ENCODE assay signal across 8 cellular contexts in the genomic region with DNA sequence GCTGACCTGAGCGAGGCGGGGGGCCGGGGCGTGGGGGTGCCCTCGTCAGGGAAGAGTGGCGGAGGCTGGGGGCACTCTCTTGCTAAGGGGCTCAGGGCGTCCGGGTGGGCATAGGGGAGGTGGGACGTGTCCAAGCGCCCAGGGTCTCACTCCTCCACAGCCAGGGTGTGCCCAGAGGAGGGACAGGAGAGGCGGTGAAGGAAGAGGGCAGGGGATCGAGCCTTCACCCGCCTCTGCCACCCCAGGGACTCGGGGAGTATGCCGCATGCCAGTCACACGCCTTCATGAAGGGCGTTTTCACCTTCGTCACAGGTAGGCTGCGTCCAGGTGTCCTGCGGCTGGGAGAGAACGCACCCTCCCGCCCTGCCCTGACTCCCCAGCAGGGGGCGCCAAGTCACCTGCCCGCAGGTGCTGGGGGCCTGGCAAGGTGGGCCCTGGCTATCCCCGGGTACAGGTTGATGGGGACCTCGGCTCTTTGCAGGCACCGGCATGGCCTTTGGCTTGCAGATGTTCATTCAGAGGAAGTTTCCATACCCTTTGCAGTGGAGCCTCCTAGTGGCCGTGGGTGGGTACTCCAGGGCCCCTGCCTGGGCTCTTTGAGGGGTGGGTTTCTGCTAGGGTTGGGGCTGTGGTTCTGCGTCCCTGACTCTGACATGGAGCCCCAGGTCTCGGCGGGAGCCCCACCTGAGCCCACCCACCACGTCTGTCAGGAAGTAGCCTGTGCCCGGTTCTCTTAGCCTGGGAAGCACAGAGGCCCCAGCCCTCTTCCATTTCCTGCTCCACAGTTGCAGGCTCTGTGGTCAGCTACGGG. TPM values are rescaled to one million over a fixed set of nuclear protein-coding genes. Genes with fewer than 3 reads are reported as not detected.
DNase-seq lines count a peak whose midpoint lies in the region; ATAC-seq, FAIRE-seq and TF ChIP-seq lines count a peak whose summit lies in the region.

No MANE protein-coding gene starts in this region.

- TF ChIP-seq POLR2A in HepG2 (IDR thresholded peaks at IDR 0.05; ENCODE audit: insufficient read depth in 1 of 2, low read depth in 2 of 2, low read length in 2 of 2), result no peak

- peak overlapping the region; percentile 96 for H3K4me2 ChIP-seq in HepG2 (ENCODE audit: low read depth, low read length)

- WGBS in HepG2 (ENCODE audit: low lambda C conversion rate), result 3% methylated on average over 13 of the region's 34 CpGs

- H3K4me1 ChIP-seq in HepG2 (ENCODE audit: insufficient read depth, low read length), result peaks cover 82% of the 10 kb centered on the region

- H3K9ac ChIP-seq in HepG2 (ENCODE audit: insufficient read depth, low read depth, low read length), result peak overlapping the region; percentile 91

- H3K4me3 ChIP-seq in WERI-Rb-1 (ENCODE audit: low read depth, low read length) (peak overlapping the region; percentile 82), bronchial epithelial cell (ENCODE audit: low read depth, low read length) (peak overlapping the region; percentile 89), HepG2 (replicated peaks in 1 of 3; ENCODE audit: insufficient read depth in 1 of 3, low read depth in 2 of 3, low read length in 3 of 3) (peak overlapping the region; percentile 78 to 98 (median 82))

- no peak for DNase-seq in AG09319 (ENCODE audit: extremely low read depth, low read depth)
- peak; percentile 53 for DNase-seq in MV-4-11 (lab: John Stamatoyannopoulos, UW)
- peak; percentile 75 for DNase-seq in WERI-Rb-1
- peak; percentile 75 for DNase-seq in bronchial epithelial cell (ENCODE audit: low read depth)
- DNase-seq in HepG2 (ENCODE audit: low spot score), result peak; percentile 47
- DNase-seq in stimulated activated CD4-positive, alpha-beta T cell treated with anti-CD3 and anti-CD28 coated beads, TNF-alpha, amount 100 ng/mL, for 1 hour (ENCODE audit: low read depth in 3 of 3, low spot score in 1 of 3), result peak in 2 of 3 donors; percentile 33 to 52

- peaks cover 8% of the 10 kb centered on the region for H3K36me3 ChIP-seq in WERI-Rb-1
- H3K36me3 ChIP-seq in bronchial epithelial cell (ENCODE audit: control insufficient read depth, insufficient read depth, low read length), result peaks cover 13% of the 10 kb centered on the region
- H3K36me3 ChIP-seq in HepG2 (replicated peaks in 1 of 2; ENCODE audit: control insufficient read depth in 1 of 2, insufficient read depth in 2 of 2, low read length in 2 of 2), result 0 out of 5 replicates have a peak, but pooled peaks cover 0 to 12% of the 10 kb centered on the region in 2 experiments

- H3K9me3 ChIP-seq in WERI-Rb-1 (ENCODE audit: severe bottlenecking) (no peaks in the 10 kb centered on the region), HepG2 (ENCODE audit: low read length) (no peaks in the 10 kb centered on the region)

- FAIRE-seq in bronchial epithelial cell (lab: Jason Lieb, UNC), result no peak
- FAIRE-seq in HepG2 (lab: Jason Lieb, UNC), result no peak

- no peaks in the 10 kb centered on the region for H3K27me3 ChIP-seq in WERI-Rb-1 (ENCODE audit: insufficient read depth, low read depth, severe bottlenecking)
- H3K27me3 ChIP-seq in bronchial epithelial cell (ENCODE audit: control insufficient read depth, insufficient read depth, low read length), result no peaks in the 10 kb centered on the region
- H3K27me3 ChIP-seq in HepG2 (ENCODE audit: control insufficient read depth in 1 of 2, insufficient read depth in 2 of 2, low read length in 2 of 2), result no peaks in the 10 kb centered on the region; a peak in 1 of 5 replicates

- POLR2A ChIA-PET in HepG2 (lab: Yijun Ruan, JAX), result interaction anchor here (0.7 to 2.3 kb wide), 3 partner anchors 9 to 50 kb away, joined by 3 to 12 read pairs (median 5); partner anchors contain the start of genes AJM1 and RABL6

- H3K27ac ChIP-seq in WERI-Rb-1 (peak overlapping the region; percentile 85), HepG2 (ENCODE audit: extremely low read length, insufficient read depth, low read length) (peak overlapping the region; percentile 75)

- intact Hi-C loops in HepG2 (cut with micrococcal nuclease; ENCODE audit: unreplicated experiment), result no loop called here

- no peaks in the 10 kb centered on the region for H4K20me1 ChIP-seq in HepG2 (ENCODE audit: insufficient read depth, low read length)

- in situ Hi-C loops in HepG2 (cut with HindIII; ENCODE audit: extremely low pct_ligation_motif_present, low pct_unique_long_range_greater_than_20kb), result no loop called here

- BruUV-seq in HepG2 (replicated peaks; lab: Mats Ljungman, UMichigan), result TSS peak; percentile 40

- CTCF ChIA-PET in HepG2 (lab: Yijun Ruan, JAX; ENCODE audit: low intra/inter-chr PET ratio, low total read pairs), result interaction anchor here (0.6 to 1.1 kb wide), 2 partner anchors 16 to 49 kb away, joined by 3 to 4 read pairs; partner anchors contain the start of gene RABL6

- H2AFZ ChIP-seq in HepG2 (ENCODE audit: low read length), result no peak overlapping the region

- TF ChIP-seq EP300 in HepG2 (IDR thresholded peaks at IDR 0.05; ENCODE audit: low read depth in 2 of 2, low read length in 2 of 2) (no peak), HepG2 (CRISPR knock-in tag; IDR thresholded peaks at IDR 0.05; ENCODE audit: borderline replicate concordance) (no peak)

- H3K79me2 ChIP-seq in HepG2 (ENCODE audit: insufficient read depth, low read length), result peaks cover 28% of the 10 kb centered on the region

- TF ChIP-seq RAD21 in HepG2 (CRISPR knock-in tag; IDR thresholded peaks at IDR 0.05), result peak; percentile 55

- peak; percentile 84 for TF ChIP-seq CTCF in AG09319 (IDR thresholded peaks at IDR 0.05; ENCODE audit: low read depth, low read length)
- TF ChIP-seq CTCF in WERI-Rb-1 (IDR thresholded peaks at IDR 0.05; ENCODE audit: low read depth, low read length), result peak; percentile 89
- peak; percentile 99 for TF ChIP-seq CTCF in bronchial epithelial cell (IDR thresholded peaks at IDR 0.05; ENCODE audit: insufficient read depth, low read length, severe bottlenecking)
- peak; percentile 95 for TF ChIP-seq CTCF in HepG2 (CRISPR knock-in tag; IDR thresholded peaks at IDR 0.05)

- ATAC-seq in GM18909 (IDR thresholded peaks at IDR 0.05; ENCODE audit: poor library complexity, unreplicated experiment) (peak; percentile 11), HepG2 (peak; percentile 23), HG03457 (IDR thresholded peaks at IDR 0.05; ENCODE audit: unreplicated experiment) (no peak)

RNA-seq across cellular contexts. Expression of gene TMEM141, which starts 0.5 kb away (rescaled TPM):
- total RNA-seq in bronchial epithelial cell (220 and 228 TPM in 2 replicates), HepG2 (2016; rRNA removed; fragmentation: Illumina TruSeq; extraction: Trizol) (81.0 and 84.7 TPM in 2 replicates)
- total RNA-seq in HepG2 (2016; cell fraction: cytosol; rRNA removed; fragmentation: Illumina TruSeq; extraction: Trizol; ENCODE audit: low read depth), result 70.4 and 100.0 TPM in 2 replicates
- total RNA-seq in HepG2 (2016; cell fraction: insoluble cytoplasmic fraction; rRNA removed; fragmentation: Illumina TruSeq; extraction: Trizol), result 80.8 and 84.7 TPM in 2 replicates
- 80.1 and 91.8 TPM in 2 replicates for total RNA-seq in HepG2 (2016; cell fraction: membrane; rRNA removed; fragmentation: Illumina TruSeq; extraction: Trizol)
- total RNA-seq in HepG2 (2016; cell fraction: nucleus; rRNA removed; fragmentation: Illumina TruSeq; extraction: Trizol), result 33.1 and 42.9 TPM in 2 replicates
- polyA plus RNA-seq in HepG2 (2011; rRNA removed), result 199 and 202 TPM in 2 replicates
- polyA plus RNA-seq in HepG2 (2011; cell fraction: cytosol; rRNA removed), result 251 and 366 TPM in 2 replicates
- polyA plus RNA-seq in HepG2 (2011; cell fraction: nucleus; rRNA removed), result 166 and 175 TPM in 2 replicates
- 67.3 and 131 TPM in 2 replicates for polyA plus RNA-seq in HepG2 (2012)
- 77.4 and 109 TPM in 2 replicates for polyA plus RNA-seq in HepG2 (2016; cell fraction: cytosol; fragmentation: Illumina TruSeq; extraction: Trizol; ENCODE audit: low read depth)
- polyA plus RNA-seq in HepG2 (2016; cell fraction: insoluble cytoplasmic fraction; fragmentation: Illumina TruSeq; extraction: Trizol; ENCODE audit: low read depth), result 78.7 and 86.2 TPM in 2 replicates
- polyA plus RNA-seq in HepG2 (2016; cell fraction: membrane; fragmentation: Illumina TruSeq; extraction: Trizol; ENCODE audit: low read depth), result 77.7 and 87.6 TPM in 2 replicates
- 59.2 and 68.0 TPM in 2 replicates for polyA plus RNA-seq in HepG2 (2016; cell fraction: nucleus; fragmentation: Illumina TruSeq; extraction: Trizol; ENCODE audit: insufficient read depth, low read depth)
- 52.1 and 111 TPM in 2 replicates for polyA minus RNA-seq in HepG2 (2011; rRNA and poly(A)+ RNA removed; ENCODE audit: low replicate concordance)
- 30.4 and 35.6 TPM in 2 replicates for polyA minus RNA-seq in HepG2 (2011; cell fraction: cytosol; rRNA and poly(A)+ RNA removed)
- 38.6 and 51.1 TPM in 2 replicates for polyA minus RNA-seq in HepG2 (2011; cell fraction: nucleus; rRNA and poly(A)+ RNA removed)

RNA-seq across cellular contexts. Expression of gene CCDC183, which starts 4.5 kb away (rescaled TPM):
- under 0.01 and 0.38 TPM in 2 replicates for total RNA-seq in bronchial epithelial cell
- total RNA-seq in HepG2 (2016; rRNA removed; fragmentation: Illumina TruSeq; extraction: Trizol), result 3.0 and 5.0 TPM in 2 replicates
- 7.7 and 12.2 TPM in 2 replicates for total RNA-seq in HepG2 (2016; cell fraction: cytosol; rRNA removed; fragmentation: Illumina TruSeq; extraction: Trizol; ENCODE audit: low read depth)
- total RNA-seq in HepG2 (2016; cell fraction: insoluble cytoplasmic fraction; rRNA removed; fragmentation: Illumina TruSeq; extraction: Trizol), result 2.7 and 3.9 TPM in 2 replicates
- 8.1 and 14.4 TPM in 2 replicates for total RNA-seq in HepG2 (2016; cell fraction: membrane; rRNA removed; fragmentation: Illumina TruSeq; extraction: Trizol)
- total RNA-seq in HepG2 (2016; cell fraction: nucleus; rRNA removed; fragmentation: Illumina TruSeq; extraction: Trizol), result 1.6 and 3.7 TPM in 2 replicates
- polyA plus RNA-seq in HepG2 (2011; rRNA removed), result 66.4 and 91.2 TPM in 2 replicates
- 27.0 and 41.7 TPM in 2 replicates for polyA plus RNA-seq in HepG2 (2011; cell fraction: cytosol; rRNA removed)
- polyA plus RNA-seq in HepG2 (2011; cell fraction: nucleus; rRNA removed), result 838 and 949 TPM in 2 replicates
- polyA plus RNA-seq in HepG2 (2012), result 36.4 and 41.6 TPM in 2 replicates
- polyA plus RNA-seq in HepG2 (2016; cell fraction: cytosol; fragmentation: Illumina TruSeq; extraction: Trizol; ENCODE audit: low read depth), result 10.3 and 12.4 TPM in 2 replicates
- 4.0 and 6.0 TPM in 2 replicates for polyA plus RNA-seq in HepG2 (2016; cell fraction: insoluble cytoplasmic fraction; fragmentation: Illumina TruSeq; extraction: Trizol; ENCODE audit: low read depth)
- polyA plus RNA-seq in HepG2 (2016; cell fraction: membrane; fragmentation: Illumina TruSeq; extraction: Trizol; ENCODE audit: low read depth), result 10.0 and 11.0 TPM in 2 replicates
- 5.5 and 8.4 TPM in 2 replicates for polyA plus RNA-seq in HepG2 (2016; cell fraction: nucleus; fragmentation: Illumina TruSeq; extraction: Trizol; ENCODE audit: insufficient read depth, low read depth)
- polyA minus RNA-seq in HepG2 (2011; rRNA and poly(A)+ RNA removed; ENCODE audit: low replicate concordance), result 0.12 and 15.7 TPM in 2 replicates
- polyA minus RNA-seq in HepG2 (2011; cell fraction: cytosol; rRNA and poly(A)+ RNA removed), result 5.2 and 6.7 TPM in 2 replicates
- 70.7 and 83.0 TPM in 2 replicates for polyA minus RNA-seq in HepG2 (2011; cell fraction: nucleus; rRNA and poly(A)+ RNA removed)

RNA-seq across cellular contexts. Expression of gene RABL6, which starts 16.1 kb away (rescaled TPM):
- 79.5 and 88.5 TPM in 2 replicates for total RNA-seq in bronchial epithelial cell
- total RNA-seq in HepG2 (2016; rRNA removed; fragmentation: Illumina TruSeq; extraction: Trizol), result 66.4 and 81.5 TPM in 2 replicates
- total RNA-seq in HepG2 (2016; cell fraction: cytosol; rRNA removed; fragmentation: Illumina TruSeq; extraction: Trizol; ENCODE audit: low read depth), result 37.0 and 38.7 TPM in 2 replicates
- 54.7 and 84.6 TPM in 2 replicates for total RNA-seq in HepG2 (2016; cell fraction: insoluble cytoplasmic fraction; rRNA removed; fragmentation: Illumina TruSeq; extraction: Trizol)
- 88.7 and 91.1 TPM in 2 replicates for total RNA-seq in HepG2 (2016; cell fraction: membrane; rRNA removed; fragmentation: Illumina TruSeq; extraction: Trizol)
- 50.3 and 58.9 TPM in 2 replicates for total RNA-seq in HepG2 (2016; cell fraction: nucleus; rRNA removed; fragmentation: Illumina TruSeq; extraction: Trizol)
- polyA plus RNA-seq in HepG2 (2011; rRNA removed), result 125 and 139 TPM in 2 replicates
- polyA plus RNA-seq in HepG2 (2011; cell fraction: cytosol; rRNA removed), result 72.4 and 105 TPM in 2 replicates
- 222 and 282 TPM in 2 replicates for polyA plus RNA-seq in HepG2 (2011; cell fraction: nucleus; rRNA removed)
- 114 and 126 TPM in 2 replicates for polyA plus RNA-seq in HepG2 (2012)
- polyA plus RNA-seq in HepG2 (2016; cell fraction: cytosol; fragmentation: Illumina TruSeq; extraction: Trizol; ENCODE audit: low read depth), result 45.2 and 45.6 TPM in 2 replicates
- polyA plus RNA-seq in HepG2 (2016; cell fraction: insoluble cytoplasmic fraction; fragmentation: Illumina TruSeq; extraction: Trizol; ENCODE audit: low read depth), result 68.3 and 84.3 TPM in 2 replicates
- 80.1 and 85.2 TPM in 2 replicates for polyA plus RNA-seq in HepG2 (2016; cell fraction: membrane; fragmentation: Illumina TruSeq; extraction: Trizol; ENCODE audit: low read depth)
- 135 and 137 TPM in 2 replicates for polyA plus RNA-seq in HepG2 (2016; cell fraction: nucleus; fragmentation: Illumina TruSeq; extraction: Trizol; ENCODE audit: insufficient read depth, low read depth)
- 117 and 139 TPM in 2 replicates for polyA minus RNA-seq in HepG2 (2011; rRNA and poly(A)+ RNA removed; ENCODE audit: low replicate concordance)
- 60.1 and 64.7 TPM in 2 replicates for polyA minus RNA-seq in HepG2 (2011; cell fraction: cytosol; rRNA and poly(A)+ RNA removed)
- 67.3 and 68.4 TPM in 2 replicates for polyA minus RNA-seq in HepG2 (2011; cell fraction: nucleus; rRNA and poly(A)+ RNA removed)

RNA-seq across cellular contexts. Expression of gene LCN15, which starts 27.4 kb away (rescaled TPM):
- total RNA-seq in bronchial epithelial cell, result not detected in 2 replicates
- total RNA-seq in HepG2 (2016; rRNA removed; fragmentation: Illumina TruSeq; extraction: Trizol), result 0.29 and 1.3 TPM in 2 replicates
- 1.3 and 1.9 TPM in 2 replicates for total RNA-seq in HepG2 (2016; cell fraction: cytosol; rRNA removed; fragmentation: Illumina TruSeq; extraction: Trizol; ENCODE audit: low read depth)
- total RNA-seq in HepG2 (2016; cell fraction: insoluble cytoplasmic fraction; rRNA removed; fragmentation: Illumina TruSeq; extraction: Trizol), result 0.55 and 1.00 TPM in 2 replicates
- total RNA-seq in HepG2 (2016; cell fraction: membrane; rRNA removed; fragmentation: Illumina TruSeq; extraction: Trizol), result 0.96 and 1.5 TPM in 2 replicates
- 0.41 and 0.99 TPM in 2 replicates for total RNA-seq in HepG2 (2016; cell fraction: nucleus; rRNA removed; fragmentation: Illumina TruSeq; extraction: Trizol)
- polyA plus RNA-seq in HepG2 (2011; rRNA removed), result 32.9 and 53.7 TPM in 2 replicates
- 35.0 and 114 TPM in 2 replicates for polyA plus RNA-seq in HepG2 (2011; cell fraction: cytosol; rRNA removed)
- polyA plus RNA-seq in HepG2 (2011; cell fraction: nucleus; rRNA removed), result 18.7 and 43.2 TPM in 2 replicates
- 13.7 and 27.0 TPM in 2 replicates for polyA plus RNA-seq in HepG2 (2012)
- polyA plus RNA-seq in HepG2 (2016; cell fraction: cytosol; fragmentation: Illumina TruSeq; extraction: Trizol; ENCODE audit: low read depth), result 1.2 and 1.3 TPM in 2 replicates
- polyA plus RNA-seq in HepG2 (2016; cell fraction: insoluble cytoplasmic fraction; fragmentation: Illumina TruSeq; extraction: Trizol; ENCODE audit: low read depth), result 0.36 and 0.57 TPM in 2 replicates
- polyA plus RNA-seq in HepG2 (2016; cell fraction: membrane; fragmentation: Illumina TruSeq; extraction: Trizol; ENCODE audit: low read depth), result 0.84 and 0.88 TPM in 2 replicates
- 0.93 and 1.4 TPM in 2 replicates for polyA plus RNA-seq in HepG2 (2016; cell fraction: nucleus; fragmentation: Illumina TruSeq; extraction: Trizol; ENCODE audit: insufficient read depth, low read depth)
- polyA minus RNA-seq in HepG2 (2011; rRNA and poly(A)+ RNA removed; ENCODE audit: low replicate concordance), result 28.1 TPM in 1 of 2 replicates, not detected in the other
- polyA minus RNA-seq in HepG2 (2011; cell fraction: cytosol; rRNA and poly(A)+ RNA removed), result 3.6 and 11.7 TPM in 2 replicates
- 2.1 and 3.2 TPM in 2 replicates for polyA minus RNA-seq in HepG2 (2011; cell fraction: nucleus; rRNA and poly(A)+ RNA removed)

RNA-seq across cellular contexts. Expression of gene LCN8, which starts 33.6 kb away (rescaled TPM):
- not detected in 2 replicates for total RNA-seq in bronchial epithelial cell
- not detected in 2 replicates for total RNA-seq in HepG2 (2016; rRNA removed; fragmentation: Illumina TruSeq; extraction: Trizol)
- total RNA-seq in HepG2 (2016; cell fraction: cytosol; rRNA removed; fragmentation: Illumina TruSeq; extraction: Trizol; ENCODE audit: low read depth), result not detected in 2 replicates
- not detected in 2 replicates for total RNA-seq in HepG2 (2016; cell fraction: insoluble cytoplasmic fraction; rRNA removed; fragmentation: Illumina TruSeq; extraction: Trizol)
- total RNA-seq in HepG2 (2016; cell fraction: membrane; rRNA removed; fragmentation: Illumina TruSeq; extraction: Trizol), result not detected in 2 replicates
- total RNA-seq in HepG2 (2016; cell fraction: nucleus; rRNA removed; fragmentation: Illumina TruSeq; extraction: Trizol), result not detected in 2 replicates
- 0.15 TPM in 1 of 2 replicates, not detected in the other for polyA plus RNA-seq in HepG2 (2011; rRNA removed)
- polyA plus RNA-seq in HepG2 (2011; cell fraction: cytosol; rRNA removed), result 0.01 TPM in 1 of 2 replicates, not detected in the other
- polyA plus RNA-seq in HepG2 (2011; cell fraction: nucleus; rRNA removed), result 0.64 and 1.8 TPM in 2 replicates
- not detected in 2 replicates for polyA plus RNA-seq in HepG2 (2012)
- polyA plus RNA-seq in HepG2 (2016; cell fraction: cytosol; fragmentation: Illumina TruSeq; extraction: Trizol; ENCODE audit: low read depth), result not detected in 2 replicates
- polyA plus RNA-seq in HepG2 (2016; cell fraction: insoluble cytoplasmic fraction; fragmentation: Illumina TruSeq; extraction: Trizol; ENCODE audit: low read depth), result not detected in 2 replicates
- polyA plus RNA-seq in HepG2 (2016; cell fraction: membrane; fragmentation: Illumina TruSeq; extraction: Trizol; ENCODE audit: low read depth), result not detected in 2 replicates
- polyA plus RNA-seq in HepG2 (2016; cell fraction: nucleus; fragmentation: Illumina TruSeq; extraction: Trizol; ENCODE audit: insufficient read depth, low read depth), result not detected in 2 replicates
- not detected in 2 replicates for polyA minus RNA-seq in HepG2 (2011; rRNA and poly(A)+ RNA removed; ENCODE audit: low replicate concordance)
- polyA minus RNA-seq in HepG2 (2011; cell fraction: cytosol; rRNA and poly(A)+ RNA removed), result not detected in 2 replicates
- polyA minus RNA-seq in HepG2 (2011; cell fraction: nucleus; rRNA and poly(A)+ RNA removed), result not detected in 2 replicates
